Comparison of ENCODE assay signal across 17 cellular contexts in genomic region chr9:14058078-14058688, GRCh38.
DNase-seq lines count a peak whose midpoint lies in the region; ATAC-seq and TF ChIP-seq lines count a peak whose summit lies in the region.
"Had no signal": no experiment of that assay in that cellular context is flagged by ENCODE, and none has a peak within 500 bp of the region (broad histone marks: within the 10 kb centered on the region; RNA-seq: fewer than 3 reads in every experiment).

No MANE protein-coding gene starts in this region.

- ATAC-seq in heart right ventricle (peak in 5 of 8 donors; percentile 48 to 77 (median 59)), Right ventricle myocardium inferior (no peak)
- ATAC-seq: GM12878, HCT116, PC-3 had no signal

- no peak overlapping the region for H2BK12ac ChIP-seq in trophoblast cell (ENCODE audit: low read length)

- H3K9me3 ChIP-seq in heart right ventricle (no peaks in the 10 kb centered on the region), trophoblast cell (ENCODE audit: insufficient read depth, low read depth, low read length) (peaks cover 2% of the 10 kb centered on the region)
- H3K9me3 ChIP-seq: Caco-2 had no signal

- no peaks in the 10 kb centered on the region for H3K79me1 ChIP-seq in trophoblast cell (ENCODE audit: low read length)

- WGBS in heart right ventricle, 2 donors: 61 to 66% methylated on average over 9 of the region's 9 CpGs
- WGBS in trophoblast cell (ENCODE audit: extremely low coverage, insufficient coverage, insufficient read length): no CpG with 5 or more reads among the region's 9 CpGs

- no peak overlapping the region for H2BK120ac ChIP-seq in trophoblast cell (ENCODE audit: insufficient read depth, low read length, poor library complexity)

- H2AFZ ChIP-seq in trophoblast cell (ENCODE audit: insufficient read depth, low read length, poor library complexity): no peak overlapping the region

- no peak overlapping the region for H4K8ac ChIP-seq in trophoblast cell (ENCODE audit: low read depth, low read length)

- no peaks in the 10 kb centered on the region for H3K79me2 ChIP-seq in trophoblast cell (ENCODE audit: control insufficient read depth, insufficient read depth, low read length, poor library complexity)

- no peak overlapping the region for H2AK5ac ChIP-seq in trophoblast cell (ENCODE audit: low read length)

- H3K18ac ChIP-seq in trophoblast cell (ENCODE audit: low read length): no peak overlapping the region

- H3K36me3 ChIP-seq in heart right ventricle (no peaks in the 10 kb centered on the region), trophoblast cell (ENCODE audit: control insufficient read depth in 1 of 2, insufficient read depth in 2 of 2, low read length in 2 of 2) (no peaks in the 10 kb centered on the region), brain microvascular endothelial cell (replicated peaks) (no peaks in the 10 kb centered on the region)

- intact Hi-C loops in heart right ventricle (cut with DNase I): no loop called here
- intact Hi-C loops in Right ventricle myocardium inferior (cut with DNase I): no loop called here

- H3K4ac ChIP-seq in trophoblast cell (ENCODE audit: low read depth, low read length): no peak overlapping the region

- peak in 1 of 2 donors; percentile 24 for DNase-seq in heart right ventricle
- DNase-seq in Right ventricle myocardium inferior (ENCODE audit: missing footprints): no peak
- peak; percentile 77 to 91 for DNase-seq in NCI-H524 (lab: John Stamatoyannopoulos, UW)
- DNase-seq in left kidney (ENCODE audit: low read depth, low spot score): peak; percentile 56
- DNase-seq in EL: no peak
- DNase-seq in trophoblast cell: no peak
- DNase-seq in brain microvascular endothelial cell: no peak
- DNase-seq: Caco-2; CD4-positive, CD25-positive, alpha-beta regulatory T cell; GOT3; Kasumi-1; NCI-H1092 treated with DMSO at 0.1 percent for 48 hours; NCI-H146; PC-3; RPMI8226 had no signal

- H3K27ac ChIP-seq in heart right ventricle: no peak overlapping the region
- no peak overlapping the region for H3K27ac ChIP-seq in trophoblast cell (ENCODE audit: low read depth, low read length)
- H3K27ac ChIP-seq in brain microvascular endothelial cell: no peak overlapping the region

- no peak overlapping the region for H3K14ac ChIP-seq in trophoblast cell (ENCODE audit: low read length)

- H3K23ac ChIP-seq in trophoblast cell (ENCODE audit: low read length): no peak overlapping the region

- H3K9ac ChIP-seq in trophoblast cell (ENCODE audit: low read length): no peak overlapping the region

- no peak overlapping the region for H4K12ac ChIP-seq in trophoblast cell (ENCODE audit: low read depth, low read length)

- no peaks in the 10 kb centered on the region for H3K27me3 ChIP-seq in heart right ventricle
- H3K27me3 ChIP-seq in trophoblast cell (ENCODE audit: insufficient read depth, low read length): no peaks in the 10 kb centered on the region
- H3K27me3 ChIP-seq in brain microvascular endothelial cell (replicated peaks): no peaks in the 10 kb centered on the region

- H4K91ac ChIP-seq in trophoblast cell (ENCODE audit: low read depth, low read length): no peak overlapping the region

- H3K4me1 ChIP-seq in heart right ventricle: peaks cover 0 to 28% (median 17%) of the 10 kb centered on the region in 9 donors
- no peaks in the 10 kb centered on the region for H3K4me1 ChIP-seq in trophoblast cell (ENCODE audit: control insufficient read depth in 1 of 2, insufficient read depth in 2 of 2, low read length in 2 of 2)
- H3K4me1 ChIP-seq: Caco-2 had no signal

- H3K4me2 ChIP-seq in trophoblast cell (ENCODE audit: low read length): no peak overlapping the region

- in situ Hi-C loops in brain microvascular endothelial cell (cut with HindIII; ENCODE audit: low pct_ligation_motif_present, low sequenced_read_pairs): no loop called here

- no peak for TF ChIP-seq CTCF in heart right ventricle (IDR thresholded peaks at IDR 0.05)
- no peak for TF ChIP-seq CTCF in brain microvascular endothelial cell (IDR thresholded peaks at IDR 0.05; ENCODE audit: low read depth, low read length, missing control alignments)

- no peak overlapping the region for H2BK5ac ChIP-seq in trophoblast cell (ENCODE audit: low read depth, low read length, poor library complexity)

- no peak overlapping the region for H3K4me3 ChIP-seq in heart right ventricle
- no peak overlapping the region for H3K4me3 ChIP-seq in trophoblast cell (ENCODE audit: low read depth, low read length)
- no peak overlapping the region for H3K4me3 ChIP-seq in brain microvascular endothelial cell (ENCODE audit: low read depth, low read length)
- H3K4me3 ChIP-seq: GM12878 had no signal

Comparison
In these comparisons a context has a peak if more than half of its experiments do, and no peak if none do; other contexts are left out.
1. DNase-seq: peak in NCI-H524 (2 of 2) and left kidney (single experiment); none in Right ventricle myocardium inferior (single experiment), EL (single experiment), trophoblast cell (0 of 2) and brain microvascular endothelial cell (single experiment).